ENCODE assay signal across 11 cellular contexts in the genomic region with DNA sequence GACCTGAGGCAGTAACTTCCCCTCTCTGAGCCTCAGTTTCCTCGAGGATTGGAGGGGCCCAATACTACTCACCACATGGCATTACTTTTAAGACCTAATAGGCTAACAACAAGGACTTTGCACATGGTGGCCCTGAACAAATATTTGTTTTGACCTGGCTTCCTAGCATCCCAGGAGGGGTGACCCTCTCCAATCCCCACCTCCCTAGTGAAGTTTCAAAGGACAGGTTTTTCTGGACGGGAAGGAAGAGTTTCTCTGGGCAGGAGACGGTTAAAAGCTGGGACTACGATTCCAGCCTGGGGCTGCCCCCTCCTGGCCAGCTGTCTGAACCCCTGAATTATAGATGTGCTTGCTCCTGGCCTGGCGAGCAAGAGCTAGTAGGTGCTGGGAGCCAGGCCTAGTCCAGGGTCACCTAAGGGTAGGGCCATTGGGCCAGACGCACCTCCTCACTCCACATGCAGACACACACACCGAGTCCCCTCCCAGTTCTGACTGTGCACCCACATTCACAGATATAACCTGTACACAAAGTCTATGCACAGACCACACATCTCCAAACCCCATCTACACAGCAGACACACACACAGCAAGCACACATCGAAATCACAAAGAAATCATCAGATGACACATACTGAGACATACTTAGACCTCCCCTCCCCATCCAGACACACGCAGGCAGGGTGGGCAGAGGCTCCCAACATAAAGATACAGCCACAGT. TPM values are rescaled to one million over a fixed set of nuclear protein-coding genes. Genes with fewer than 3 reads are reported as not detected.
DNase-seq lines count a peak whose midpoint lies in the region; ATAC-seq and TF ChIP-seq lines count a peak whose summit lies in the region.
"Had no signal": no experiment of that assay in that cellular context is flagged by ENCODE, and none has a peak within 500 bp of the region (broad histone marks: within the 10 kb centered on the region; RNA-seq: fewer than 3 reads in every experiment).

No MANE protein-coding gene starts in this region.

- H3K4me3 ChIP-seq in OCI-LY3 (ENCODE audit: low read length): no peak overlapping the region
- H3K4me3 ChIP-seq in mesenchymal stem cell (ENCODE audit: insufficient read depth in 1 of 2, low read depth in 1 of 2, low read length in 2 of 2): no peak overlapping the region
- H3K4me3 ChIP-seq: lower lobe of right lung, thoracic aorta had no signal

- 46% methylated on average over 9 of the region's 9 CpGs for WGBS in mesenchymal stem cell

- H3K27ac ChIP-seq in 22Rv1 (no peak overlapping the region), OCI-LY3 (ENCODE audit: low read length) (no peak overlapping the region), mesenchymal stem cell (ENCODE audit: low read length, poor library complexity, severe bottlenecking) (no peak overlapping the region), caudate nucleus (ENCODE audit: low read depth, low read length) (no peak overlapping the region)
- H3K27ac ChIP-seq: lower lobe of right lung, thoracic aorta had no signal

- H3K4me2 ChIP-seq in OCI-LY3 (ENCODE audit: low read length) (peak overlapping the region; percentile 2; the same call in 1 of the 2 replicates), mesenchymal stem cell (ENCODE audit: low read length, poor library complexity, severe bottlenecking) (no peak overlapping the region)

- no peak overlapping the region for H3K18ac ChIP-seq in mesenchymal stem cell (ENCODE audit: low read depth in 1 of 2, low read length in 2 of 2)

- H3K36me3 ChIP-seq in OCI-LY3 (replicated peaks; ENCODE audit: low read depth, low read length) (peaks cover 9% of the 10 kb centered on the region), mesenchymal stem cell (ENCODE audit: control insufficient read depth in 1 of 2, insufficient read depth in 2 of 2, low read depth in 1 of 2, low read length in 2 of 2) (no peaks in the 10 kb centered on the region)
- H3K36me3 ChIP-seq: lower lobe of right lung, thoracic aorta had no signal

- H3K9me3 ChIP-seq in OCI-LY3 (ENCODE audit: insufficient read depth, low read length) (no peaks in the 10 kb centered on the region), mesenchymal stem cell (ENCODE audit: control insufficient read depth, low read length) (no peaks in the 10 kb centered on the region)
- H3K9me3 ChIP-seq: lower lobe of right lung, thoracic aorta had no signal

- H3K23ac ChIP-seq in mesenchymal stem cell (ENCODE audit: low read length in 2 of 2): no peak overlapping the region

- no peak overlapping the region for H2AK5ac ChIP-seq in mesenchymal stem cell (ENCODE audit: low read length, severe bottlenecking)

- H3K14ac ChIP-seq in mesenchymal stem cell (ENCODE audit: low read length in 2 of 2): no peak overlapping the region

- H3K27me3 ChIP-seq in OCI-LY3 (ENCODE audit: low read depth, low read length) (no peaks in the 10 kb centered on the region), mesenchymal stem cell (ENCODE audit: control insufficient read depth in 1 of 2, insufficient read depth in 1 of 2, low read length in 2 of 2) (peaks cover 43 to 79% of the 10 kb centered on the region in 2 experiments)

- TF ChIP-seq CTCF in 22Rv1 (IDR thresholded peaks at IDR 0.05) (0 out of 2 replicates have a peak, but pooled peaks have one; percentile 10), GM10248 (IDR thresholded peaks at IDR 0.05; ENCODE audit: control extremely low read depth, extremely low read depth, low read depth, missing control alignments) (peak; percentile 64), OCI-LY3 (IDR thresholded peaks at IDR 0.05; ENCODE audit: low read depth, low read length) (peak; percentile 61)

- peaks cover 24% of the 10 kb centered on the region for H3K79me2 ChIP-seq in OCI-LY3 (ENCODE audit: low read length)

- no peak overlapping the region for H3K4ac ChIP-seq in mesenchymal stem cell (ENCODE audit: low read depth in 1 of 2, low read length in 2 of 2)

- intact Hi-C loops in posterior vena cava (cut with DNase I): loop anchor here in 1 of 2 donors (5.0 kb wide), 1 partner anchor 142 kb away; no protein-coding TSS in a partner anchor

- no peak overlapping the region for H4K91ac ChIP-seq in mesenchymal stem cell (ENCODE audit: low read length)

- H3K4me1 ChIP-seq in OCI-LY3 (ENCODE audit: low read length) (peaks cover 18% of the 10 kb centered on the region), mesenchymal stem cell (ENCODE audit: control insufficient read depth, insufficient read depth, low read depth, low read length) (peaks cover 20% of the 10 kb centered on the region)

- CTCF ChIA-PET in GM10248 (lab: Yijun Ruan, JAX): interaction anchor here (1.0 to 2.7 kb wide), 7 partner anchors 10 to 183 kb away, joined by 3 to 17 read pairs (median 5); no protein-coding TSS in a partner anchor

- no peak overlapping the region for H2AFZ ChIP-seq in OCI-LY3 (ENCODE audit: low read depth, low read length)
- no peak overlapping the region for H2AFZ ChIP-seq in mesenchymal stem cell (ENCODE audit: low read depth, low read length)

- no peak overlapping the region for H4K8ac ChIP-seq in mesenchymal stem cell (ENCODE audit: low read length)

- H4K20me1 ChIP-seq in OCI-LY3 (ENCODE audit: insufficient read depth, low read length): peaks cover 4% of the 10 kb centered on the region; the same call in 1 of the 2 replicates

- POLR2A ChIA-PET in GM10248 (lab: Yijun Ruan, JAX): no interaction called here

- H3K9ac ChIP-seq in OCI-LY3 (ENCODE audit: low read length) (no peak overlapping the region), mesenchymal stem cell (ENCODE audit: low read length) (no peak overlapping the region)

- ATAC-seq in esophagus mucosa (peak; percentile 21), HG03108 (IDR thresholded peaks at IDR 0.05; ENCODE audit: unreplicated experiment) (no peak)
- ATAC-seq: lower lobe of right lung had no signal

- no peaks in the 10 kb centered on the region for H3K79me1 ChIP-seq in mesenchymal stem cell (replicated peaks; ENCODE audit: low read length, poor library complexity, severe bottlenecking)

- no peak overlapping the region for H2BK15ac ChIP-seq in mesenchymal stem cell (ENCODE audit: low read depth, poor library complexity, severe bottlenecking)

- DNase-seq in GM10248 (ENCODE audit: extremely low spot score) (no peak), posterior vena cava (ENCODE audit: low spot score) (no peak), mesenchymal stem cell (no peak), caudate nucleus (lab: John Stamatoyannopoulos, UW) (no peak)
- DNase-seq: effector CD8-positive, alpha-beta T cell; lower lobe of right lung had no signal

- no peak overlapping the region for H2BK5ac ChIP-seq in mesenchymal stem cell (ENCODE audit: low read depth, low read length, poor library complexity, severe bottlenecking)

- no peak overlapping the region for H2BK12ac ChIP-seq in mesenchymal stem cell (ENCODE audit: low read length in 2 of 2)

- no peak overlapping the region for H2BK120ac ChIP-seq in mesenchymal stem cell (ENCODE audit: low read depth, low read length)

RNA-seq across cellular contexts. Expression of a gene that starts 2.7 kb away (rescaled TPM):
- total RNA-seq in esophagus mucosa (not detected), posterior vena cava (not detected)
- 0.30 TPM for polyA plus RNA-seq in mesenchymal stem cell (2013, experiment 1 of 2)
- polyA plus RNA-seq in mesenchymal stem cell (2013, experiment 2 of 2): 0.26 TPM
- total RNA-seq: thoracic aorta had no signal

RNA-seq across cellular contexts. Expression of a gene that starts 22.6 kb away (rescaled TPM):
- total RNA-seq in esophagus mucosa (79.8 TPM), posterior vena cava (10 to 100 TPM; 68.6 to 98.4 TPM)
- 77.6 TPM for polyA plus RNA-seq in mesenchymal stem cell (2013, experiment 1 of 2)
- polyA plus RNA-seq in mesenchymal stem cell (2013, experiment 2 of 2): 79.1 TPM

Comparison
In these comparisons a context has a peak if more than half of its experiments do, and no peak if none do; other contexts are left out.
1. CTCF ChIP-seq: peak in every context shown above with its lines; median percentile 64 in GM10248; 61 in OCI-LY3; 10 in 22Rv1.